9 cellular contexts compared by ENCODE assay signal in genomic region chr13:34076943-34077703, GRCh38.
DNase-seq lines count a peak whose midpoint lies in the region; ATAC-seq and TF ChIP-seq lines count a peak whose summit lies in the region.
"Had no signal": no experiment of that assay in that cellular context is flagged by ENCODE, and none has a peak within 500 bp of the region (broad histone marks: within the 10 kb centered on the region; RNA-seq: fewer than 3 reads in every experiment).

No MANE protein-coding gene starts in this region.

- H3K9me3 ChIP-seq in MM.1S (replicated peaks; ENCODE audit: insufficient read depth, low read length): no peaks in the 10 kb centered on the region
- no peaks in the 10 kb centered on the region for H3K9me3 ChIP-seq in lower lobe of right lung

- no peaks in the 10 kb centered on the region for H3K79me2 ChIP-seq in MM.1S (ENCODE audit: low read length)

- H3F3A ChIP-seq in MM.1S (ENCODE audit: insufficient read depth, low read length): no peaks in the 10 kb centered on the region

- H3K9me3 Mint-ChIP-seq in brain: peaks cover 9 to 28% (median 13%) of the 10 kb centered on the region in 5 experiments
- H3K9me3 Mint-ChIP-seq in effector memory CD8-positive, alpha-beta T cell: no peaks in the 10 kb centered on the region
- peaks cover 0 to 12% (median 9%) of the 10 kb centered on the region in 9 donors for H3K9me3 Mint-ChIP-seq in naive thymus-derived CD8-positive, alpha-beta T cell

- H3K27ac ChIP-seq in MM.1S (ENCODE audit: low read length): no peak overlapping the region
- no peak overlapping the region for H3K27ac ChIP-seq in lower lobe of right lung
- H3K27ac ChIP-seq: SK-N-MC had no signal

- H3K4me2 ChIP-seq in MM.1S (ENCODE audit: low read depth, low read length): no peak overlapping the region

- DNase-seq in GM10266 (ENCODE audit: extremely low spot score): peak; percentile 15
- peak; percentile 23 for DNase-seq in MM.1S
- DNase-seq in lower lobe of right lung: no peak
- no peak for DNase-seq in effector memory CD8-positive, alpha-beta T cell
- no peak for DNase-seq in mesenteric fat pad (ENCODE audit: low spot score)
- DNase-seq in naive thymus-derived CD8-positive, alpha-beta T cell: no peak

- H3K4me3 Mint-ChIP-seq in brain: peak overlapping the region in 3 of 5 experiments; percentile 4 to 74 (median 26)
- H3K4me3 Mint-ChIP-seq in effector memory CD8-positive, alpha-beta T cell: no peak overlapping the region
- H3K4me3 Mint-ChIP-seq in naive thymus-derived CD8-positive, alpha-beta T cell: no peak overlapping the region

- H3K4me1 Mint-ChIP-seq in brain: peaks cover 13% of the 10 kb centered on the region
- no peaks in the 10 kb centered on the region for H3K4me1 Mint-ChIP-seq in effector memory CD8-positive, alpha-beta T cell (ENCODE audit: low read depth in 2 of 2)
- H3K4me1 Mint-ChIP-seq in naive thymus-derived CD8-positive, alpha-beta T cell: no peaks in the 10 kb centered on the region

- H3K36me3 Mint-ChIP-seq in brain: no peaks in the 10 kb centered on the region
- H3K36me3 Mint-ChIP-seq in effector memory CD8-positive, alpha-beta T cell (ENCODE audit: insufficient read depth): no peaks in the 10 kb centered on the region
- H3K36me3 Mint-ChIP-seq in naive thymus-derived CD8-positive, alpha-beta T cell: peaks cover 0 to 5% (median 0%) of the 10 kb centered on the region in 3 donors

- H3K4me1 ChIP-seq in MM.1S (ENCODE audit: low read length): no peaks in the 10 kb centered on the region
- peaks cover 6% of the 10 kb centered on the region for H3K4me1 ChIP-seq in lower lobe of right lung

- TF ChIP-seq CTCF in GM10266 (IDR thresholded peaks at IDR 0.05; ENCODE audit: control insufficient read depth, insufficient read depth, low read depth, missing control alignments) (peak; percentile 38), MM.1S (IDR thresholded peaks at IDR 0.05; ENCODE audit: low read length) (peak; percentile 46), brain (conservative IDR thresholded peaks at IDR 0.05) (peak; percentile 88 to 89), lower lobe of right lung (IDR thresholded peaks at IDR 0.05) (peak; percentile 35)

- H3K36me3 ChIP-seq in MM.1S (replicated peaks; ENCODE audit: insufficient read depth, low read length) (no peaks in the 10 kb centered on the region), lower lobe of right lung (no peaks in the 10 kb centered on the region)

- H4K20me1 ChIP-seq in MM.1S (ENCODE audit: insufficient read depth, low read length): no peaks in the 10 kb centered on the region

- no peak overlapping the region for H3K9ac ChIP-seq in MM.1S (ENCODE audit: low read length)

- intact Hi-C loops in lower lobe of right lung (cut with DNase I): no loop called here

- 0 out of 2 replicates have a peak overlapping the region, but pooled peaks have one; percentile 31 for H2AFZ ChIP-seq in MM.1S (ENCODE audit: low read length)

- POLR2A ChIA-PET in naive thymus-derived CD8-positive, alpha-beta T cell (lab: Charles Lee): no interaction called here

- H3K27me3 Mint-ChIP-seq in brain: no peaks in the 10 kb centered on the region
- no peaks in the 10 kb centered on the region for H3K27me3 Mint-ChIP-seq in effector memory CD8-positive, alpha-beta T cell
- no peaks in the 10 kb centered on the region for H3K27me3 Mint-ChIP-seq in naive thymus-derived CD8-positive, alpha-beta T cell

- ATAC-seq in lower lobe of right lung (peak in 1 of 2 donors; percentile 42), HG03175 (IDR thresholded peaks at IDR 0.05; ENCODE audit: unreplicated experiment) (no peak)
- no peak for ATAC-seq in effector memory CD8-positive, alpha-beta T cell (replicated peaks)
- ATAC-seq in naive thymus-derived CD8-positive, alpha-beta T cell: no peak

- H3K4me3 ChIP-seq in MM.1S (ENCODE audit: low read length) (no peak overlapping the region), lower lobe of right lung (no peak overlapping the region)
- H3K4me3 ChIP-seq: SK-N-MC had no signal

- H3K27ac Mint-ChIP-seq in brain: peak overlapping the region; percentile 24 to 86 (median 75)
- no peak overlapping the region for H3K27ac Mint-ChIP-seq in effector memory CD8-positive, alpha-beta T cell
- no peak overlapping the region for H3K27ac Mint-ChIP-seq in naive thymus-derived CD8-positive, alpha-beta T cell

- H3K27me3 ChIP-seq in MM.1S (replicated peaks; ENCODE audit: insufficient read depth, low read length): no peaks in the 10 kb centered on the region
- H3K27me3 ChIP-seq in lower lobe of right lung (ENCODE audit: low read depth): no peaks in the 10 kb centered on the region

- H3K9me2 ChIP-seq in MM.1S (replicated peaks; ENCODE audit: insufficient read depth, low read length): no peaks in the 10 kb centered on the region

Comparison
In these comparisons a context has a peak if more than half of its experiments do, and no peak if none do; other contexts are left out.
1. DNase-seq: peak in GM10266 (single experiment) and MM.1S (single experiment); none in lower lobe of right lung (single experiment), effector memory CD8-positive, alpha-beta T cell (0 of 3), mesenteric fat pad (single experiment) and naive thymus-derived CD8-positive, alpha-beta T cell (0 of 10).
2. CTCF ChIP-seq: peak in every context shown above with its lines; median percentile 88 in brain; 46 in MM.1S; 38 in GM10266; 35 in lower lobe of right lung.
3. H3K27ac Mint-ChIP-seq: peak in brain (5 of 5); none in effector memory CD8-positive, alpha-beta T cell (0 of 2) and naive thymus-derived CD8-positive, alpha-beta T cell (0 of 10).
4. H3K4me3 Mint-ChIP-seq: peak in brain (3 of 5); none in effector memory CD8-positive, alpha-beta T cell (0 of 2) and naive thymus-derived CD8-positive, alpha-beta T cell (0 of 10).